ENCODE assay signal across 3 cellular contexts in genomic region chr15:78609551-78609950, GRCh38. TPM values are rescaled to one million over a fixed set of nuclear protein-coding genes. Genes with fewer than 3 reads are reported as not detected.
"Had no signal": no experiment of that assay in that cellular context is flagged by ENCODE, and none has a peak within 500 bp of the region (broad histone marks: within the 10 kb centered on the region; RNA-seq: fewer than 3 reads in every experiment).

No MANE protein-coding gene starts in this region.

RNA-seq across cellular contexts. Expression of gene CHRNA3, which starts 11.2 kb away (rescaled TPM):
- total RNA-seq: GM23248, HFFc6 had no signal
- polyA plus RNA-seq: GM23248 had no signal

RNA-seq across cellular contexts. Expression of gene CHRNB4, which starts 31.5 kb away (rescaled TPM):
- total RNA-seq: GM23248, H4, HFFc6 had no signal
- polyA plus RNA-seq: GM23248 had no signal
